32 cellular contexts compared by ENCODE assay signal in genomic region chr19:46040125-46040524, GRCh38. TPM values are rescaled to one million over a fixed set of nuclear protein-coding genes. Genes with fewer than 3 reads are reported as not detected.
"Had no signal": no experiment of that assay in that cellular context is flagged by ENCODE, and none has a peak within 500 bp of the region (broad histone marks: within the 10 kb centered on the region; RNA-seq: fewer than 3 reads in every experiment).

No MANE protein-coding gene starts in this region.

- DNase-seq: stimulated activated CD4-positive, alpha-beta T cell treated with anti-CD3 and anti-CD28 coated beads, Interleukin-2, amount 100 ng/mL, for 48 hours; stimulated activated CD4-positive, alpha-beta T cell treated with anti-CD3 and anti-CD28 coated beads, Interleukin-4, amount 100 ng/mL, for 1 hour; stimulated activated CD4-positive, alpha-beta T cell treated with anti-CD3 and anti-CD28 coated beads, Interleukin-4, amount 100 ng/mL, for 24 hours; stimulated activated CD4-positive, alpha-beta T cell treated with anti-CD3 and anti-CD28 coated beads, Interleukin-4, amount 100 ng/mL, for 4 hours; stimulated activated CD8-positive, alpha-beta memory T cell treated with anti-CD3 and anti-CD28 coated beads, Interleukin-4, amount 100 ng/mL, for 48 hours; stimulated activated naive B cell treated with anti-CD40 and anti-IgM and Interleukin-4, amounts not matched to agents 10 μg/mL and 1 μg/mL and 100 μg/mL, for 72 hours; stimulated activated naive CD4-positive, alpha-beta T cell; stimulated activated naive CD4-positive, alpha-beta T cell treated with Interleukin-2 at 50 U/mL for 16 hours; stimulated activated naive CD8-positive, alpha-beta T cell treated with anti-CD3 and anti-CD28 coated beads, Interleukin-15, amount 100 ng/mL, for 72 hours; stimulated activated naive CD8-positive, alpha-beta T cell treated with anti-CD3 and anti-CD28 coated beads, Interleukin-15, Interleukin-2, amounts not matched to agents 100 U/mL and 50 U/mL, for 24 hours; stomach; substantia nigra; testis; thyroid gland; tibial artery; transverse colon; trophoblast cell; upper lobe of right lung; uterus had no signal

- ATAC-seq: stimulated activated effector memory CD8-positive, alpha-beta T cell treated with anti-CD3 and anti-CD28 coated beads, Interleukin-12 subunit alpha, Interleukin-12 subunit beta, amount 100 ng/mL, for 72 hours; stimulated activated memory B cell treated with anti-CD40 and anti-IgM and Interleukin-4, amounts not matched to agents 10 μg/mL and 1 μg/mL and 100 μg/mL, for 72 hours; stimulated activated naive B cell treated with anti-CD40 and anti-IgM and Interleukin-4, amounts not matched to agents 10 μg/mL and 1 μg/mL and 100 μg/mL, for 72 hours; stimulated activated naive CD8-positive, alpha-beta T cell treated with anti-CD3 and anti-CD28 coated beads, Interleukin-15, amount 100 ng/mL, for 72 hours; stimulated activated naive CD8-positive, alpha-beta T cell treated with anti-CD3 and anti-CD28 coated beads, Interleukin-15, Interleukin-2, amounts not matched to agents 100 U/mL and 50 U/mL, for 24 hours; upper lobe of right lung had no signal

- H3K27me3 Mint-ChIP-seq: type B pancreatic cell had no signal

- H3K36me3 ChIP-seq: stomach, suprapubic skin, thoracic aorta, thyroid gland, tibial artery, transverse colon, upper lobe of left lung, upper lobe of right lung, uterus, vagina had no signal

- H3K4me3 ChIP-seq: stomach, suprapubic skin, testis, thoracic aorta, thyroid gland, tibial artery, tibial nerve, transverse colon, upper lobe of left lung, upper lobe of right lung, uterus, vagina had no signal

- H3K27ac Mint-ChIP-seq: stimulated activated effector memory CD8-positive, alpha-beta T cell treated with anti-CD3 and anti-CD28 coated beads, Interleukin-12 subunit alpha, Interleukin-12 subunit beta, amount 100 ng/mL, for 72 hours; stimulated activated memory B cell treated with anti-CD40 and anti-IgM and Interleukin-4, amounts not matched to agents 10 μg/mL and 1 μg/mL and 100 μg/mL, for 72 hours; stimulated activated naive B cell treated with anti-CD40 and anti-IgM and Interleukin-4, amounts not matched to agents 10 μg/mL and 1 μg/mL and 100 μg/mL, for 72 hours; stimulated activated naive CD8-positive, alpha-beta T cell treated with anti-CD3 and anti-CD28 coated beads, Interleukin-15, amount 100 ng/mL, for 72 hours; stimulated activated naive CD8-positive, alpha-beta T cell treated with anti-CD3 and anti-CD28 coated beads, Interleukin-15, Interleukin-2, amounts not matched to agents 100 ng/mL and 50 ng/mL, for 24 hours; type B pancreatic cell had no signal

- H3K9me3 ChIP-seq: suprapubic skin, testis, thoracic aorta, thyroid gland, transverse colon, upper lobe of left lung, upper lobe of right lung, uterus, vagina had no signal

- H3K36me3 Mint-ChIP-seq: stimulated activated effector memory CD8-positive, alpha-beta T cell treated with anti-CD3 and anti-CD28 coated beads, Interleukin-12 subunit alpha, Interleukin-12 subunit beta, amount 100 ng/mL, for 72 hours; stimulated activated memory B cell treated with anti-CD40 and anti-IgM and Interleukin-4, amounts not matched to agents 10 μg/mL and 1 μg/mL and 100 μg/mL, for 72 hours had no signal

- H3K27me3 ChIP-seq: testis, thyroid gland, uterus, vagina had no signal

- H3K4me1 ChIP-seq: testis, thyroid gland, tibial artery, tibial nerve, upper lobe of left lung, upper lobe of right lung, uterus, vagina had no signal

- H3K4me3 Mint-ChIP-seq: stimulated activated effector memory CD8-positive, alpha-beta T cell treated with anti-CD3 and anti-CD28 coated beads, Interleukin-12 subunit alpha, Interleukin-12 subunit beta, amount 100 ng/mL, for 72 hours; stimulated activated memory B cell treated with anti-CD40 and anti-IgM and Interleukin-4, amounts not matched to agents 10 μg/mL and 1 μg/mL and 100 μg/mL, for 72 hours; stimulated activated naive B cell treated with anti-CD40 and anti-IgM and Interleukin-4, amounts not matched to agents 10 μg/mL and 1 μg/mL and 100 μg/mL, for 72 hours; stimulated activated naive CD8-positive, alpha-beta T cell treated with anti-CD3 and anti-CD28 coated beads, Interleukin-15, amount 100 ng/mL, for 72 hours; stimulated activated naive CD8-positive, alpha-beta T cell treated with anti-CD3 and anti-CD28 coated beads, Interleukin-15, Interleukin-2, amounts not matched to agents 100 ng/mL and 50 ng/mL, for 24 hours; type B pancreatic cell had no signal

- H3K9me3 Mint-ChIP-seq: stimulated activated effector memory CD8-positive, alpha-beta T cell treated with anti-CD3 and anti-CD28 coated beads, Interleukin-12 subunit alpha, Interleukin-12 subunit beta, amount 100 ng/mL, for 72 hours; stimulated activated memory B cell treated with anti-CD40 and anti-IgM and Interleukin-4, amounts not matched to agents 10 μg/mL and 1 μg/mL and 100 μg/mL, for 72 hours; stimulated activated naive CD8-positive, alpha-beta T cell treated with anti-CD3 and anti-CD28 coated beads, Interleukin-15, amount 100 ng/mL, for 72 hours; stimulated activated naive CD8-positive, alpha-beta T cell treated with anti-CD3 and anti-CD28 coated beads, Interleukin-15, Interleukin-2, amounts not matched to agents 100 ng/mL and 50 ng/mL, for 24 hours had no signal

- H3K4me1 Mint-ChIP-seq: stimulated activated effector memory CD8-positive, alpha-beta T cell treated with anti-CD3 and anti-CD28 coated beads, Interleukin-12 subunit alpha, Interleukin-12 subunit beta, amount 100 ng/mL, for 72 hours; stimulated activated memory B cell treated with anti-CD40 and anti-IgM and Interleukin-4, amounts not matched to agents 10 μg/mL and 1 μg/mL and 100 μg/mL, for 72 hours; stimulated activated naive B cell treated with anti-CD40 and anti-IgM and Interleukin-4, amounts not matched to agents 10 μg/mL and 1 μg/mL and 100 μg/mL, for 72 hours had no signal

- H3K27ac ChIP-seq: stomach, suprapubic skin, testis, thoracic aorta, thyroid gland, tibial artery, tibial nerve, transverse colon, upper lobe of left lung, upper lobe of right lung, uterus, vagina had no signal

RNA-seq across cellular contexts. Expression of gene IGFL4, which starts 0.7 kb away (rescaled TPM):
- total RNA-seq: stomach, subcutaneous adipose tissue, thoracic aorta, thyroid gland, transverse colon, upper lobe of left lung, upper lobe of right lung, ureter, uterus, vagina had no signal
- polyA plus RNA-seq: urinary bladder had no signal

RNA-seq across cellular contexts. Expression of gene PGLYRP1, which starts 17.3 kb away (rescaled TPM):
- total RNA-seq: stomach, subcutaneous adipose tissue, suprapubic skin, temporal lobe, testis, thoracic aorta, tibial nerve, transverse colon, ureter, urinary bladder, uterus, vagina had no signal
